Comparison of ENCODE assay signal across 8 cellular contexts in genomic region chr11:69010964-69011623, GRCh38. TPM values are rescaled to one million over a fixed set of nuclear protein-coding genes. Genes with fewer than 3 reads are reported as not detected.
DNase-seq lines count a peak whose midpoint lies in the region; ATAC-seq, FAIRE-seq and TF ChIP-seq lines count a peak whose summit lies in the region.

No MANE protein-coding gene starts in this region.

- H3K9me3 ChIP-seq in SK-N-SH (no peaks in the 10 kb centered on the region), mesodermal cell (ENCODE audit: control insufficient read depth, low read length) (no peaks in the 10 kb centered on the region)

- TF ChIP-seq EP300 in SK-N-SH (IDR thresholded peaks at IDR 0.05; ENCODE audit: borderline replicate concordance in 1 of 2, low read depth in 1 of 2, low read length in 1 of 2), result no peak

- FAIRE-seq in GM12892 (lab: Jason Lieb, UNC), result no peak

- CTCF ChIA-PET in SK-N-SH (lab: Yijun Ruan, JAX), result interaction anchor here (1.0 to 4.6 kb wide), 5 partner anchors 9 to 90 kb away, joined by 4 to 26 read pairs (median 5); no protein-coding TSS in a partner anchor

- no peak for ATAC-seq in SK-N-SH treated with all-trans-retinoic acid at 6 μM for 48 hours
- peak; percentile 47 for ATAC-seq in stimulated activated effector memory CD8-positive, alpha-beta T cell treated with anti-CD3 and anti-CD28 coated beads, Interleukin-12 subunit alpha, Interleukin-12 subunit beta, amount 100 ng/mL, for 72 hours

- POLR2A ChIA-PET in SK-N-SH (lab: Yijun Ruan, JAX), result interaction anchor here (1.4 kb wide), 1 partner anchor 13 kb away, joined by 3 read pairs; no protein-coding TSS in a partner anchor

- H4K20me1 ChIP-seq in SK-N-SH (ENCODE audit: insufficient read depth), result no peaks in the 10 kb centered on the region

- H3K4me3 ChIP-seq in SK-N-SH (ENCODE audit: low read depth in 2 of 2, low read length in 1 of 2), result no peak overlapping the region
- H3K4me3 ChIP-seq in mesodermal cell (ENCODE audit: extremely low read depth, insufficient read depth, low read length, poor library complexity, severe bottlenecking), result peak overlapping the region; percentile 11

- no peak overlapping the region for H3K4me3 Mint-ChIP-seq in T-helper 2 cell treated with Interferon-gamma antibody and Interleukin-4, amounts not matched to agents 5 μg/mL and 100 μg/mL, for 36 hours
- H3K4me3 Mint-ChIP-seq in endothelial cell (ENCODE audit: unreplicated experiment), result no peak overlapping the region
- no peak overlapping the region for H3K4me3 Mint-ChIP-seq in stimulated activated effector memory CD8-positive, alpha-beta T cell treated with anti-CD3 and anti-CD28 coated beads, Interleukin-12 subunit alpha, Interleukin-12 subunit beta, amount 100 ng/mL, for 72 hours

- TF ChIP-seq CTCF in SK-N-SH (IDR thresholded peaks at IDR 0.05), result no peak
- no peak for TF ChIP-seq CTCF in endothelial cell (IDR thresholded peaks at IDR 0.05; ENCODE audit: unreplicated experiment)

- DNase-seq in SK-N-SH, result peak; percentile 40
- DNase-seq in T-helper 2 cell treated with Interferon-gamma antibody and Interleukin-4, amounts not matched to agents 5 μg/mL and 100 μg/mL, for 36 hours (ENCODE audit: low spot score), result peak; percentile 31
- DNase-seq in endothelial cell (ENCODE audit: low spot score), result peak; percentile 50
- DNase-seq in stimulated activated effector memory CD8-positive, alpha-beta T cell treated with anti-CD3 and anti-CD28 coated beads, Interleukin-12 subunit alpha, Interleukin-12 subunit beta, amount 100 ng/mL, for 72 hours (ENCODE audit: low spot score in 2 of 2), result no peak
- DNase-seq in NCI-H187 treated with DMSO at 0.1 percent for 48 hours (lab: John Stamatoyannopoulos, UW), result no peak
- no peak for DNase-seq in GM12892 (ENCODE audit: insufficient read length)

- H3F3A ChIP-seq in SK-N-SH (replicated peaks; ENCODE audit: insufficient read depth), result no peaks in the 10 kb centered on the region

- H3K36me3 Mint-ChIP-seq in T-helper 2 cell treated with Interferon-gamma antibody and Interleukin-4, amounts not matched to agents 5 μg/mL and 100 μg/mL, for 36 hours (ENCODE audit: low read depth), result no peaks in the 10 kb centered on the region
- H3K36me3 Mint-ChIP-seq in endothelial cell (ENCODE audit: low read depth, unreplicated experiment), result no peaks in the 10 kb centered on the region
- H3K36me3 Mint-ChIP-seq in stimulated activated effector memory CD8-positive, alpha-beta T cell treated with anti-CD3 and anti-CD28 coated beads, Interleukin-12 subunit alpha, Interleukin-12 subunit beta, amount 100 ng/mL, for 72 hours, result no peaks in the 10 kb centered on the region

- 88% methylated on average over 37 of the region's 43 CpGs for WGBS in SK-N-SH (ENCODE audit: low lambda C conversion rate)
- 16% methylated on average over 40 to 41 of the region's 43 CpGs for WGBS in mesodermal cell (ENCODE audit: insufficient coverage in 2 of 2), 2 experiments

- H3K27ac ChIP-seq in SK-N-SH (ENCODE audit: low read depth in 2 of 2, low read length in 1 of 2), result no peak overlapping the region
- H3K27ac ChIP-seq in mesodermal cell (ENCODE audit: low read depth, low read length, severe bottlenecking), result no peak overlapping the region

- H2AFZ ChIP-seq in SK-N-SH (ENCODE audit: low read depth), result no peak overlapping the region

- H3K4me1 ChIP-seq in SK-N-SH (ENCODE audit: control insufficient read depth in 1 of 2, insufficient read depth in 2 of 2, low read depth in 1 of 2, low read length in 1 of 2), result peaks cover 28 to 53% of the 10 kb centered on the region in 2 experiments; a peak in 3 of 4 replicates
- peaks cover 71% of the 10 kb centered on the region for H3K4me1 ChIP-seq in mesodermal cell (ENCODE audit: control insufficient read depth, insufficient read depth, low read length, poor library complexity, severe bottlenecking)

- no peaks in the 10 kb centered on the region for H3K9me3 Mint-ChIP-seq in T-helper 2 cell treated with Interferon-gamma antibody and Interleukin-4, amounts not matched to agents 5 μg/mL and 100 μg/mL, for 36 hours
- H3K9me3 Mint-ChIP-seq in endothelial cell (ENCODE audit: unreplicated experiment), result no peaks in the 10 kb centered on the region
- no peaks in the 10 kb centered on the region for H3K9me3 Mint-ChIP-seq in stimulated activated effector memory CD8-positive, alpha-beta T cell treated with anti-CD3 and anti-CD28 coated beads, Interleukin-12 subunit alpha, Interleukin-12 subunit beta, amount 100 ng/mL, for 72 hours

- H3K9ac ChIP-seq in SK-N-SH, result no peak overlapping the region

- peaks cover 22% of the 10 kb centered on the region for H3K27me3 Mint-ChIP-seq in T-helper 2 cell treated with Interferon-gamma antibody and Interleukin-4, amounts not matched to agents 5 μg/mL and 100 μg/mL, for 36 hours (ENCODE audit: low read depth)
- H3K27me3 Mint-ChIP-seq in endothelial cell (ENCODE audit: unreplicated experiment), result peaks cover 9% of the 10 kb centered on the region

- TF ChIP-seq POLR2A in GM12892 (IDR thresholded peaks at IDR 0.05; ENCODE audit: low read depth, low read length), result no peak

- no peak for TF ChIP-seq RAD21 in SK-N-SH (IDR thresholded peaks at IDR 0.05; ENCODE audit: low read length)

- no peak overlapping the region for H3K27ac Mint-ChIP-seq in T-helper 2 cell treated with Interferon-gamma antibody and Interleukin-4, amounts not matched to agents 5 μg/mL and 100 μg/mL, for 36 hours
- no peak overlapping the region for H3K27ac Mint-ChIP-seq in endothelial cell (ENCODE audit: unreplicated experiment)
- no peak overlapping the region for H3K27ac Mint-ChIP-seq in stimulated activated effector memory CD8-positive, alpha-beta T cell treated with anti-CD3 and anti-CD28 coated beads, Interleukin-12 subunit alpha, Interleukin-12 subunit beta, amount 100 ng/mL, for 72 hours

- H3K4me1 Mint-ChIP-seq in T-helper 2 cell treated with Interferon-gamma antibody and Interleukin-4, amounts not matched to agents 5 μg/mL and 100 μg/mL, for 36 hours (ENCODE audit: low read depth), result no peaks in the 10 kb centered on the region
- no peaks in the 10 kb centered on the region for H3K4me1 Mint-ChIP-seq in endothelial cell (ENCODE audit: unreplicated experiment)
- H3K4me1 Mint-ChIP-seq in stimulated activated effector memory CD8-positive, alpha-beta T cell treated with anti-CD3 and anti-CD28 coated beads, Interleukin-12 subunit alpha, Interleukin-12 subunit beta, amount 100 ng/mL, for 72 hours, result peaks cover 5% of the 10 kb centered on the region

- H3K9me2 ChIP-seq in SK-N-SH, result no peaks in the 10 kb centered on the region

- H3K27me3 ChIP-seq in SK-N-SH (ENCODE audit: insufficient read depth), result no peaks in the 10 kb centered on the region

- no peak overlapping the region for H3K4me2 ChIP-seq in SK-N-SH

- H3K36me3 ChIP-seq in SK-N-SH (replicated peaks in 1 of 2; ENCODE audit: control insufficient read depth in 1 of 2, insufficient read depth in 2 of 2, low read length in 1 of 2) (no peaks in the 10 kb centered on the region), mesodermal cell (ENCODE audit: control insufficient read depth, insufficient read depth, low read length) (peaks cover 4% of the 10 kb centered on the region)

- H3K79me2 ChIP-seq in SK-N-SH (ENCODE audit: insufficient read depth), result no peaks in the 10 kb centered on the region

TF ChIP-seq in SK-N-SH, 30 proteins besides CTCF, POLR2A, EP300 and RAD21:
- no peak for TF ChIP-seq GABPA (IDR thresholded peaks at IDR 0.05; ENCODE audit: low read depth)
- no peak for TF ChIP-seq EZH2phosphoT487 (IDR thresholded peaks at IDR 0.05; ENCODE audit: borderline replicate concordance, low read depth)
- TF ChIP-seq TCF12 (IDR thresholded peaks at IDR 0.05), result no peak
- no peak for TF ChIP-seq USF2 (IDR thresholded peaks at IDR 0.05; ENCODE audit: borderline replicate concordance, low read depth, low read length)

TF ChIP-seq in SK-N-SH treated with all-trans-retinoic acid at 6 μM for 48 hours, 23 proteins besides CTCF, POLR2A, EP300 and RAD21 (continues in another document):
- TF ChIP-seq CSRNP3 (CRISPR knock-in tag; IDR thresholded peaks at IDR 0.05), result no peak
- TF ChIP-seq TOX (CRISPR knock-in tag; IDR thresholded peaks at IDR 0.05; ENCODE audit: borderline replicate concordance), result no peak
- TF ChIP-seq ESRRG (CRISPR knock-in tag; IDR thresholded peaks at IDR 0.05), result no peak
- TF ChIP-seq ZNF70 (CRISPR knock-in tag; IDR thresholded peaks at IDR 0.05), result no peak

RNA-seq across cellular contexts. Expression of gene MRGPRF, which starts 2.0 kb away (rescaled TPM):
- polyA plus RNA-seq in SK-N-SH (2012; rRNA removed), result 0.18 and 0.19 TPM in 2 replicates
- 0.08 and 0.12 TPM in 2 replicates for polyA plus RNA-seq in SK-N-SH (2012; cell fraction: cytosol; rRNA removed)
- polyA plus RNA-seq in SK-N-SH (2012; cell fraction: nucleus; rRNA removed), result 0.21 and 0.39 TPM in 2 replicates
- total RNA-seq in endothelial cell (ENCODE audit: unreplicated experiment), result 0.54 TPM
- 4.4 TPM for polyA plus RNA-seq in mesodermal cell (2013, experiment 1 of 2)
- 4.5 TPM for polyA plus RNA-seq in mesodermal cell (2013, experiment 2 of 2)
- not detected for polyA plus RNA-seq in GM12892 (2012; ENCODE audit: missing spikeins)

RNA-seq across cellular contexts. Expression of gene MRGPRD, which starts 30.3 kb away (rescaled TPM):
- polyA plus RNA-seq in SK-N-SH (2012; rRNA removed), result not detected in 2 replicates
- polyA plus RNA-seq in SK-N-SH (2012; cell fraction: cytosol; rRNA removed), result not detected in 2 replicates
- polyA plus RNA-seq in SK-N-SH (2012; cell fraction: nucleus; rRNA removed), result not detected in 2 replicates
- not detected for total RNA-seq in endothelial cell (ENCODE audit: unreplicated experiment)
- not detected for polyA plus RNA-seq in mesodermal cell (2013, experiment 1 of 2)
- not detected for polyA plus RNA-seq in mesodermal cell (2013, experiment 2 of 2)
- not detected for polyA plus RNA-seq in GM12892 (2012; ENCODE audit: missing spikeins)

RNA-seq across cellular contexts. Expression of gene TPCN2, which starts 37.6 kb away (rescaled TPM):
- polyA plus RNA-seq in SK-N-SH (2012; rRNA removed), result 7.6 and 8.7 TPM in 2 replicates
- polyA plus RNA-seq in SK-N-SH (2012; cell fraction: cytosol; rRNA removed), result 3.3 and 4.5 TPM in 2 replicates
- polyA plus RNA-seq in SK-N-SH (2012; cell fraction: nucleus; rRNA removed), result 36.5 and 41.4 TPM in 2 replicates
- total RNA-seq in endothelial cell (ENCODE audit: unreplicated experiment), result 31.4 TPM
- 8.9 TPM for polyA plus RNA-seq in mesodermal cell (2013, experiment 1 of 2)
- 7.7 TPM for polyA plus RNA-seq in mesodermal cell (2013, experiment 2 of 2)
- polyA plus RNA-seq in GM12892 (2012; ENCODE audit: missing spikeins), result 14.3 TPM

Comparison
In these comparisons a context has a peak if more than half of its experiments do, and no peak if none do; other contexts are left out.
1. DNase-seq: peak in SK-N-SH (single experiment), T-helper 2 cell treated with Interferon-gamma antibody and Interleukin-4, amounts not matched to agents 5 μg/mL and 100 μg/mL, for 36 hours (single experiment) and endothelial cell (single experiment); none in stimulated activated effector memory CD8-positive, alpha-beta T cell treated with anti-CD3 and anti-CD28 coated beads, Interleukin-12 subunit alpha, Interleukin-12 subunit beta, amount 100 ng/mL, for 72 hours (0 of 2), NCI-H187 treated with DMSO at 0.1 percent for 48 hours (single experiment) and GM12892 (single experiment).